8 cellular contexts compared by ENCODE assay signal in the genomic region with DNA sequence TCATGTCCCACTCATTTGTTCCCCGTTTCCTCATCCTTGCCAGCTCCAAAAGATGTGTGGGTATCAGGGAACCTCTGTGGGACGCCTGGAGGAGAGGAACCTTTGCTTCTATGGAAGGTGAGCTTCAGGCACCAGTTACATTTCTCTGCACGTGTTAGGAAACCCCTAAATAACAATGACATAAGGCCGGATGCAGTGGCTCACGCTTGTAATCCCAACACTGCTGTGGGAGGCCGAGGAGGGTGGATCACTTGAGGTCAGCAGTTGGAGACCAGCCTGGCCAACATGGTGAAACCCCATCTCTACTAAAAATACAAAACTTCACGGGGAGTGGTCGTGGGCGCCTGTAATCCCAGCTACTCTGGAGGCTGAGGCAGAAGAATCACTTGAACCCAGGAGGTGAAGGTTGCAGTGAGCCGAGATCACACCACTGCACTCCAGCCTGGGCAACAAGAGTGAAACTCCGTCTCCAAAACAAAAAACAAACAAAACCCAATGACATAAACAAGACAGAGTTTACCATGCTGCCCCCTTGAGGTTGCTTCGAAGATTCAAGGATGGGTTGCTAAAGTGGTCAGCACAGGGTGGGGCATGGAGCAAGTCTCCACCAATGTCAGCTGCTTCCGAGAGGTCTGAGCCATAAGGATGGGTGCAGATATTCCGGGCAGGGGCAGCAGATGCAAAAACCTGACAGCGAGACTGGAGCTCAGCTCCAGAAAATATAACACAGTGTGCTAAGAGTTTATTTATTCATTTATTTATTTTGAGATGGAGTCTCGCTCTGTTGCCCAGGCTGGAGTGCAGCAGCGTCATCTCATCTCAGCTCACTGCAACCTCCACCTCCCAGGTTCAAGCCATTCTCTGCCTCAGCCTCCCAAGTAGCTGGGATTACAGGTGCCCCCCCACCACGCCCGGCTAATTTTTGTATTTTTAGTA. TPM values are rescaled to one million over a fixed set of nuclear protein-coding genes. Genes with fewer than 3 reads are reported as not detected.
DNase-seq lines count a peak whose midpoint lies in the region; ATAC-seq and TF ChIP-seq lines count a peak whose summit lies in the region.
"Not testable (repeated sequence)": the region's sequence is repeated elsewhere in the genome, so short reads cannot be mapped to it uniquely, and the experiment has no call there.

No MANE protein-coding gene starts in this region.

- peaks cover 23% of the 10 kb centered on the region for H3K36me3 Mint-ChIP-seq in activated naive CD8-positive, alpha-beta T cell treated with anti-CD3 and anti-CD28 coated beads for 36 hours

- H3K9me3 ChIP-seq in lower lobe of right lung, result not testable (repeated sequence)

- H3K9me3 Mint-ChIP-seq in activated naive CD8-positive, alpha-beta T cell treated with anti-CD3 and anti-CD28 coated beads for 36 hours, result not testable (repeated sequence)

- H3K4me3 Mint-ChIP-seq in activated naive CD8-positive, alpha-beta T cell treated with anti-CD3 and anti-CD28 coated beads for 36 hours, result not testable (repeated sequence)

- peaks cover 10% of the 10 kb centered on the region for H3K4me1 ChIP-seq in lower lobe of right lung

- H3K27ac Mint-ChIP-seq in activated naive CD8-positive, alpha-beta T cell treated with anti-CD3 and anti-CD28 coated beads for 36 hours, result peak overlapping the region; percentile 51

- peak overlapping the region; percentile 65 for H3K27ac ChIP-seq in lower lobe of right lung

- not testable (repeated sequence) for H3K27me3 ChIP-seq in lower lobe of right lung (ENCODE audit: low read depth)

- not testable (repeated sequence) for H3K4me3 ChIP-seq in fibroblast of mammary gland (ENCODE audit: control insufficient read depth, low read depth, low read length); lower lobe of right lung

- intact Hi-C loops in lower lobe of right lung (cut with DNase I), result not testable (repeated sequence)

- ATAC-seq in GM19438 (IDR thresholded peaks at IDR 0.05; ENCODE audit: low read depth, unreplicated experiment), result peak; percentile 58
- peak; percentile 97 for ATAC-seq in SK-N-SH treated with all-trans-retinoic acid at 6 μM for 48 hours
- peak; percentile 84 to 86 for ATAC-seq in lower lobe of right lung

- TF ChIP-seq CTCF in fibroblast of mammary gland (conservative IDR thresholded peaks at IDR 0.05; ENCODE audit: control insufficient read depth, insufficient read depth, low read depth, low read length) (peak; percentile 64), lower lobe of right lung (IDR thresholded peaks at IDR 0.05) (peak; percentile 57)

- DNase-seq in CD1c-positive myeloid dendritic cell (ENCODE audit: extremely low spot score), result peak; percentile 79
- peak in 2 of 3 experiments; percentile 13 to 56 for DNase-seq in NCI-H1417 (lab: John Stamatoyannopoulos, UW)
- not testable (repeated sequence) for DNase-seq in activated naive CD8-positive, alpha-beta T cell treated with anti-CD3 and anti-CD28 coated beads for 36 hours; lower lobe of right lung
- peak; percentile 81 for DNase-seq in fibroblast of mammary gland (ENCODE audit: low read depth)
- DNase-seq in stimulated activated CD4-positive, alpha-beta T cell treated with anti-CD3 and anti-CD28 coated beads, Interleukin-4, amount 100 ng/mL, for 24 hours, result peak; percentile 30

- not testable (repeated sequence) for H3K27me3 Mint-ChIP-seq in activated naive CD8-positive, alpha-beta T cell treated with anti-CD3 and anti-CD28 coated beads for 36 hours

- peaks cover 21% of the 10 kb centered on the region for H3K36me3 ChIP-seq in lower lobe of right lung

- not testable (repeated sequence) for H3K4me1 Mint-ChIP-seq in activated naive CD8-positive, alpha-beta T cell treated with anti-CD3 and anti-CD28 coated beads for 36 hours

RNA-seq across cellular contexts. Expression of a gene that starts 11.4 kb away (rescaled TPM):
- total RNA-seq in activated naive CD8-positive, alpha-beta T cell treated with anti-CD3 and anti-CD28 coated beads for 36 hours, result 10 to 100 TPM; 48.2 to 48.5 TPM
- total RNA-seq in lower lobe of right lung, result 20.4 TPM

RNA-seq across cellular contexts. Expression of a gene that starts 15.0 kb away (rescaled TPM):
- not detected for total RNA-seq in activated naive CD8-positive, alpha-beta T cell treated with anti-CD3 and anti-CD28 coated beads for 36 hours
- total RNA-seq in lower lobe of right lung, result not detected

RNA-seq across cellular contexts. Expression of a gene that starts 18.9 kb away (rescaled TPM):
- not detected for total RNA-seq in activated naive CD8-positive, alpha-beta T cell treated with anti-CD3 and anti-CD28 coated beads for 36 hours
- total RNA-seq in lower lobe of right lung, result 7.7 TPM

RNA-seq across cellular contexts. Expression of a gene that starts 29.6 kb away (rescaled TPM):
- total RNA-seq in activated naive CD8-positive, alpha-beta T cell treated with anti-CD3 and anti-CD28 coated beads for 36 hours, result under 1 TPM; 0.20 to 0.31 TPM
- 7.1 TPM for total RNA-seq in lower lobe of right lung

RNA-seq across cellular contexts. Expression of a gene that starts 36.8 kb away (rescaled TPM):
- 10 to 100 TPM in 1 of 2 experiments, 1 to 10 TPM in 1; 9.9 to 11.4 TPM for total RNA-seq in activated naive CD8-positive, alpha-beta T cell treated with anti-CD3 and anti-CD28 coated beads for 36 hours
- 17.8 TPM for total RNA-seq in lower lobe of right lung
